Comparison of ENCODE assay signal across 30 cellular contexts in genomic region chr7:145462463-145462862, GRCh38.
"Had no signal": no experiment of that assay in that cellular context is flagged by ENCODE, and none has a peak within 500 bp of the region (broad histone marks: within the 10 kb centered on the region; RNA-seq: fewer than 3 reads in every experiment).

No MANE protein-coding gene starts in this region.

- FAIRE-seq: colon, TTC549 had no signal

- H3K4me3 ChIP-seq: ascending aorta, breast epithelium had no signal

- H3K36me3 ChIP-seq: ascending aorta, brain microvascular endothelial cell, breast epithelium had no signal

- H3K4me1 ChIP-seq: ascending aorta, breast epithelium had no signal

- ATAC-seq: activated CD4-positive, alpha-beta T cell treated with anti-CD3 and anti-CD28 coated beads for 36 hours; activated CD8-positive, alpha-beta memory T cell treated with anti-CD3 and anti-CD28 coated beads, Interleukin-2, amount 10 ng/mL, durations not matched to agents 7 days and 5 days; activated CD8-positive, alpha-beta T cell treated with anti-CD3 and anti-CD28 coated beads, Interleukin-2, amount 10 ng/mL, durations not matched to agents 7 days and 5 days; activated naive CD8-positive, alpha-beta T cell treated with anti-CD3 and anti-CD28 coated beads, Interleukin-2, amount 50 U/mL, for 24 hours had no signal

- H3K27me3 ChIP-seq: ascending aorta, brain microvascular endothelial cell, breast epithelium had no signal

- H3K27ac ChIP-seq: ascending aorta, brain microvascular endothelial cell, breast epithelium, VCaP had no signal

- H3K9me3 ChIP-seq: ascending aorta had no signal

- DNase-seq: activated B cell treated with CpG ODN at 0.5 μM for 24 hours; activated CD4-positive, alpha-beta memory T cell treated with anti-CD3 and anti-CD28 coated beads, Interleukin-2, amount 10 ng/mL, durations not matched to agents 7 days and 5 days; activated CD4-positive, alpha-beta T cell treated with anti-CD3 and anti-CD28 coated beads for 1 hour; activated CD4-positive, alpha-beta T cell treated with anti-CD3 and anti-CD28 coated beads for 36 hours; activated CD4-positive, alpha-beta T cell treated with anti-CD3 and anti-CD28 coated beads for 48 hours; activated CD4-positive, alpha-beta T cell treated with anti-CD3 and anti-CD28 coated beads, Interleukin-2, amount 10 ng/mL, durations not matched to agents 7 days and 5 days; activated CD4-positive, alpha-beta T cell treated with anti-CD3 and anti-CD28 coated beads, Interleukin-2, amount 50 U/mL, for 48 hours; activated CD8-positive, alpha-beta memory T cell treated with anti-CD3 and anti-CD28 coated beads for 24 hours; activated CD8-positive, alpha-beta memory T cell treated with anti-CD3 and anti-CD28 coated beads, Interleukin-2, amount 10 ng/mL, durations not matched to agents 7 days and 5 days; activated CD8-positive, alpha-beta memory T cell treated with anti-CD3 and anti-CD28 coated beads, Interleukin-2, amount 50 U/mL, for 48 hours; activated CD8-positive, alpha-beta T cell treated with anti-CD3 and anti-CD28 coated beads, Interleukin-2, amount 10 ng/mL, durations not matched to agents 7 days and 5 days; activated effector memory CD4-positive, alpha-beta T cell treated with Interleukin-2 at 50 U/mL for 16 hours; activated gamma-delta T cell; activated naive CD4-positive, alpha-beta T cell treated with anti-CD3 and anti-CD28 coated beads, Interleukin-2, amount 10 ng/mL, durations not matched to agents 7 days and 5 days; activated naive CD4-positive, alpha-beta T cell treated with Interleukin-2 at 50 U/mL for 16 hours; activated naive CD8-positive, alpha-beta T cell treated with anti-CD3 and anti-CD28 coated beads, Interleukin-2, amount 10 ng/mL, durations not matched to agents 7 days and 5 days; activated naive CD8-positive, alpha-beta T cell treated with anti-CD3 and anti-CD28 coated beads, Interleukin-2, amount 50 U/mL, for 24 hours; activated T-cell treated with anti-CD3 and anti-CD28 coated beads, Interleukin-2, amount 50 U/mL, for 24 hours; activated T-cell treated with anti-CD3 and anti-CD28 coated beads, Interleukin-2, amount 50 U/mL, for 48 hours; amygdala; anterior cingulate cortex; brain microvascular endothelial cell; central memory CD4-positive, alpha-beta T cell; T-helper 2 cell; T-helper 9 cell had no signal
